16 cellular contexts compared by ENCODE assay signal in the genomic region with DNA sequence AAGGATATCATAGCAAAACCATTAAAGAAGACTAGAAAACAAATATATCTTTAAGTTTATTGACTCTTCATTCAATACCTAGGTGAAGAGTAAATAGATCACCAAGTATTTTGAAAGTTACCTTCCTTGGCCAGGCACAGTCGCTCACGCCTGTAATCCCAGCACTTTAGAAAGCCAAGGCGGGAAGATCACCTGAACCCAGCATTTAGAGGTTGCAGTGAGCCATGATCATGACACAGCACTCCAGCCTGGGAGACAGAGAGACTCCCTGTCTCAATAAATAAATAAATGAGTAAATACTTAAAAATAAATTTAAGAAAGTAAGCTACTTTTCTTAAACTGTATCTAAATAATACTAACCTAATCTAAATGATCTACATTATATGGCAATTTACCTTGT. TPM values are rescaled to one million over a fixed set of nuclear protein-coding genes. Genes with fewer than 3 reads are reported as not detected.
DNase-seq lines count a peak whose midpoint lies in the region; ATAC-seq and TF ChIP-seq lines count a peak whose summit lies in the region.
"Had no signal": no experiment of that assay in that cellular context is flagged by ENCODE, and none has a peak within 500 bp of the region (broad histone marks: within the 10 kb centered on the region; RNA-seq: fewer than 3 reads in every experiment).

No MANE protein-coding gene starts in this region.

- no peak for ATAC-seq in IMR-90 (ENCODE audit: low read depth)
- ATAC-seq in natural killer cell, result no peak
- ATAC-seq: activated CD4-positive, CD25-positive, alpha-beta regulatory T cell treated with anti-CD3 and anti-CD28 coated beads, Interleukin-2, amount 50 U/mL, for 24 hours had no signal

- H2BK20ac ChIP-seq in IMR-90 (ENCODE audit: low read depth, low read length), result no peak overlapping the region

- no CpG with 5 or more reads among the region's 3 CpGs for WGBS in IMR-90 (ENCODE audit: extremely low coverage in 2 of 2, insufficient read length in 1 of 2), 2 experiments
- 83% methylated on average over 3 of the region's 3 CpGs for WGBS in hepatocyte (ENCODE audit: low lambda C conversion rate, missing lambda C conversion rate)

- peaks cover 70% of the 10 kb centered on the region for H3K4me1 Mint-ChIP-seq in CD14-positive monocyte
- H3K4me1 Mint-ChIP-seq in natural killer cell, result peaks cover 18 to 32% of the 10 kb centered on the region in 2 donors
- H3K4me1 Mint-ChIP-seq in CD4-positive, alpha-beta memory T cell, result peaks cover 22 to 42% (median 28%) of the 10 kb centered on the region in 4 donors

- peaks cover 21 to 68% of the 10 kb centered on the region in 2 experiments for H3K79me1 ChIP-seq in IMR-90 (ENCODE audit: low read depth in 1 of 2, low read length in 2 of 2)

- no peak overlapping the region for H3K23ac ChIP-seq in IMR-90 (ENCODE audit: low read depth, low read length)

- TF ChIP-seq CTCF in CD14-positive monocyte (IDR thresholded peaks at IDR 0.05) (no peak), IMR-90 (conservative IDR thresholded peaks at IDR 0.05; ENCODE audit: low read depth, low read length) (no peak), hepatocyte (IDR thresholded peaks at IDR 0.05; ENCODE audit: poor library complexity) (no peak), natural killer cell (IDR thresholded peaks at IDR 0.05) (no peak)

- H3K9ac ChIP-seq in IMR-90 (ENCODE audit: low read depth, low read length) (no peak overlapping the region), rectal smooth muscle tissue (ENCODE audit: low read length) (no peak overlapping the region)
- H3K9ac ChIP-seq: neural progenitor cell had no signal

- H2AK9ac ChIP-seq in IMR-90 (replicated peaks; ENCODE audit: low read depth, low read length, poor library complexity), result no peak overlapping the region

- no TSS peak for BruUV-seq in IMR-90 (replicated peaks; lab: Mats Ljungman, UMichigan)

- 0 out of 2 replicates have a peak overlapping the region, but pooled peaks have one; percentile 46 for H3K14ac ChIP-seq in IMR-90 (replicated peaks; ENCODE audit: low read depth, low read length)

- H2AFZ ChIP-seq in IMR-90 (replicated peaks; ENCODE audit: low read length, poor library complexity) (no peak overlapping the region), hepatocyte (no peak overlapping the region)
- H2AFZ ChIP-seq: neural progenitor cell had no signal

- no peak overlapping the region; the same call in 2 of the 3 replicates for H2BK15ac ChIP-seq in IMR-90 (ENCODE audit: low read depth, low read length)

- no peaks in the 10 kb centered on the region for H3K27me3 ChIP-seq in IMR-90 (ENCODE audit: control insufficient read depth, insufficient read depth, low read length)
- H3K27me3 ChIP-seq in hepatocyte, result no peaks in the 10 kb centered on the region
- H3K27me3 ChIP-seq in rectal smooth muscle tissue (ENCODE audit: control insufficient read depth, insufficient read depth, low read length), result no peaks in the 10 kb centered on the region
- H3K27me3 ChIP-seq in CD4-positive, alpha-beta memory T cell (ENCODE audit: insufficient read depth, low read length), result no peaks in the 10 kb centered on the region
- H3K27me3 ChIP-seq: neural progenitor cell, testis had no signal

- in situ Hi-C loops in IMR-90 (cut with MboI; ENCODE audit: low sequenced_read_pairs), result loop anchor here (10.0 kb wide), 1 partner anchor 268 kb away; the partner anchor contains the start of gene SLC25A15

- H4K20me1 ChIP-seq in IMR-90 (ENCODE audit: insufficient read depth, low read length), result peaks cover 65% of the 10 kb centered on the region
- H4K20me1 ChIP-seq in hepatocyte (ENCODE audit: insufficient read depth, poor library complexity, severe bottlenecking), result peaks cover 67% of the 10 kb centered on the region

- no peaks in the 10 kb centered on the region; the same call in 1 of the 2 replicates for H3K36me3 ChIP-seq in IMR-90 (ENCODE audit: control insufficient read depth, insufficient read depth, low read length)
- no peaks in the 10 kb centered on the region for H3K36me3 ChIP-seq in hepatocyte (replicated peaks; ENCODE audit: insufficient read depth, low read depth)
- H3K36me3 ChIP-seq in rectal smooth muscle tissue (ENCODE audit: control insufficient read depth, insufficient read depth, low read length), result no peaks in the 10 kb centered on the region
- no peaks in the 10 kb centered on the region for H3K36me3 ChIP-seq in CD4-positive, alpha-beta memory T cell (ENCODE audit: insufficient read depth, low read length)
- H3K36me3 ChIP-seq: neural progenitor cell had no signal

- H3K27ac Mint-ChIP-seq in CD14-positive monocyte (peak overlapping the region; percentile 50 to 99 (median 95)), natural killer cell (no peak overlapping the region)
- H3K27ac Mint-ChIP-seq in CD4-positive, alpha-beta memory T cell, result no peak overlapping the region
- H3K27ac Mint-ChIP-seq: brain, H9, neural progenitor cell had no signal

- H3K36me3 Mint-ChIP-seq in CD14-positive monocyte (peaks cover 5 to 15% of the 10 kb centered on the region in 2 donors), natural killer cell (no peaks in the 10 kb centered on the region)
- peaks cover 3 to 6% of the 10 kb centered on the region in 2 donors for H3K36me3 Mint-ChIP-seq in CD4-positive, alpha-beta memory T cell

- dilution Hi-C loops in IMR-90 (cut with HindIII; ENCODE audit: low sequenced_read_pairs, unreplicated experiment), result no loop called here

- H3K27ac ChIP-seq in IMR-90 (ENCODE audit: insufficient read depth, low read length) (peak overlapping the region; percentile 52), hepatocyte (peak overlapping the region; percentile 27), rectal smooth muscle tissue (ENCODE audit: low read depth, low read length) (peak overlapping the region; percentile 36)
- H3K27ac ChIP-seq in CD4-positive, alpha-beta memory T cell (ENCODE audit: low read depth, low read length), result no peak overlapping the region
- H3K27ac ChIP-seq: neural progenitor cell had no signal

- POLR2A ChIA-PET in IMR-90 (lab: Charles Lee; ENCODE audit: unreplicated experiment), result no interaction called here
- POLR2A ChIA-PET in CD4-positive, alpha-beta memory T cell (lab: Charles Lee; ENCODE audit: partially characterized antibody), result interaction anchor here (1.6 to 2.9 kb wide), 2 partner anchors 34 to 71 kb away, joined by 4 to 17 read pairs; partner anchors contain the start of gene ELF1

- no peaks in the 10 kb centered on the region; the same call in 1 of the 2 replicates for H3K9me3 ChIP-seq in IMR-90 (ENCODE audit: control insufficient read depth, insufficient read depth, low read length)
- no peaks in the 10 kb centered on the region for H3K9me3 ChIP-seq in hepatocyte (ENCODE audit: low read depth)
- H3K9me3 ChIP-seq in CD4-positive, alpha-beta memory T cell (ENCODE audit: control insufficient read depth in 1 of 2, low read length in 2 of 2), result no peaks in the 10 kb centered on the region
- H3K9me3 ChIP-seq: testis had no signal

- no peaks in the 10 kb centered on the region for H3K9me2 ChIP-seq in hepatocyte (replicated peaks; ENCODE audit: insufficient read depth)

- intact Hi-C loops in CD14-positive monocyte (cut with micrococcal nuclease) (loop anchor here (5.0 to 10.0 kb wide), 2 partner anchors 35 to 48 kb away; partner anchors contain the start of gene ELF1 (in 1 of the 2)), IMR-90 (cut with micrococcal nuclease) (loop anchor here (5.0 to 10.0 kb wide), 2 partner anchors 65 to 278 kb away; partner anchors contain the start of gene MRPS31), natural killer cell (cut with micrococcal nuclease) (no loop called here)
- intact Hi-C loops in CD4-positive, alpha-beta memory T cell (cut with micrococcal nuclease), result no loop called here

- TF ChIP-seq RAD21 in IMR-90 (IDR thresholded peaks at IDR 0.05; ENCODE audit: low read length), result no peak

- H4K91ac ChIP-seq in IMR-90 (ENCODE audit: insufficient read depth, low read depth, low read length), result no peak overlapping the region

- TF ChIP-seq POLR2A in IMR-90 (IDR thresholded peaks at IDR 0.05; ENCODE audit: low read depth, low read length), result no peak

- H3K4me2 ChIP-seq in IMR-90 (ENCODE audit: low read depth, low read length) (no peak overlapping the region), hepatocyte (no peak overlapping the region)
- H3K4me2 ChIP-seq: neural progenitor cell had no signal

- peak overlapping the region; percentile 34; the same call in 1 of the 2 replicates for H3K4ac ChIP-seq in IMR-90 (ENCODE audit: low read depth, low read length)

- H3K18ac ChIP-seq in IMR-90 (ENCODE audit: low read depth, low read length), result no peak overlapping the region

- DNase-seq in CD14-positive monocyte (ENCODE audit: low spot score) (no peak), IMR-90 (no peak), hepatocyte (ENCODE audit: low spot score) (no peak), natural killer cell (no peak), activated gamma-delta T cell (lab: John Stamatoyannopoulos, UW) (no peak), HPDE6-E6E7 (ENCODE audit: extremely low spot score) (no peak)
- DNase-seq in CD4-positive, alpha-beta memory T cell, result no peak
- DNase-seq: H9, kidney glomerular epithelial cell, NCI-H1436 treated with DMSO at 0.1 percent for 48 hours, NCI-H82, testis had no signal

- H3K4me3 Mint-ChIP-seq in CD14-positive monocyte (no peak overlapping the region), natural killer cell (no peak overlapping the region)
- no peak overlapping the region for H3K4me3 Mint-ChIP-seq in CD4-positive, alpha-beta memory T cell
- H3K4me3 Mint-ChIP-seq: brain, H9, neural progenitor cell had no signal

- H3K4me3 ChIP-seq in IMR-90 (ENCODE audit: insufficient read depth, low read depth, low read length) (no peak overlapping the region), hepatocyte (no peak overlapping the region), rectal smooth muscle tissue (ENCODE audit: low read length) (no peak overlapping the region)
- H3K4me3 ChIP-seq in CD4-positive, alpha-beta memory T cell (ENCODE audit: low read length in 2 of 2), result no peak overlapping the region
- H3K4me3 ChIP-seq: neural progenitor cell, testis had no signal

- H3K56ac ChIP-seq in IMR-90 (ENCODE audit: extremely low read depth, insufficient read depth, low read length), result no peak overlapping the region; the same call in 1 of the 2 replicates

- H2BK120ac ChIP-seq in IMR-90 (ENCODE audit: low read depth, low read length), result no peak overlapping the region

- CTCF ChIA-PET in IMR-90 (lab: Yijun Ruan, JAX), result interaction anchor here (0.6 to 1.5 kb wide), 2 partner anchors 11 to 146 kb away, joined by 3 to 4 read pairs; no protein-coding TSS in a partner anchor
- CTCF ChIA-PET in CD4-positive, alpha-beta memory T cell (lab: Charles Lee; ENCODE audit: partially characterized antibody), result interaction anchor here (0.6 to 5.5 kb wide), 8 partner anchors 9 to 170 kb away, joined by 3 to 48 read pairs (median 14); partner anchors contain the start of genes ELF1 and WBP4

- H4K8ac ChIP-seq in IMR-90 (ENCODE audit: low read depth in 2 of 2, low read length in 2 of 2), result no peak overlapping the region

- H2BK5ac ChIP-seq in IMR-90 (ENCODE audit: low read depth, low read length, poor library complexity, severe bottlenecking), result peak overlapping the region; percentile 20

- H3K9me3 Mint-ChIP-seq in CD14-positive monocyte, result peaks cover 0 to 6% (median 0%) of the 10 kb centered on the region in 7 donors
- H3K9me3 Mint-ChIP-seq in natural killer cell, result no peaks in the 10 kb centered on the region
- peaks cover 0 to 2% (median 0%) of the 10 kb centered on the region in 8 donors for H3K9me3 Mint-ChIP-seq in CD4-positive, alpha-beta memory T cell

- H2AK5ac ChIP-seq in IMR-90 (ENCODE audit: low read depth, low read length), result peak overlapping the region; percentile 64

- H3K4me1 ChIP-seq in IMR-90 (ENCODE audit: control insufficient read depth, insufficient read depth, low read length) (peaks cover 11% of the 10 kb centered on the region; the same call in 1 of the 2 replicates), hepatocyte (ENCODE audit: insufficient read depth) (peaks cover 31% of the 10 kb centered on the region), rectal smooth muscle tissue (ENCODE audit: control insufficient read depth, insufficient read depth, low read length) (peaks cover 11% of the 10 kb centered on the region)
- H3K4me1 ChIP-seq in CD4-positive, alpha-beta memory T cell (ENCODE audit: insufficient read depth, low read length), result peaks cover 19% of the 10 kb centered on the region
- H3K4me1 ChIP-seq: neural progenitor cell had no signal

- peaks cover 99% of the 10 kb centered on the region for H3K79me2 ChIP-seq in hepatocyte

- no peak overlapping the region for H4K5ac ChIP-seq in IMR-90 (ENCODE audit: low read depth, low read length)

- peaks cover 13% of the 10 kb centered on the region for H3K9me1 ChIP-seq in IMR-90 (ENCODE audit: insufficient read depth, low read length)

- H3K27me3 Mint-ChIP-seq in CD14-positive monocyte (ENCODE audit: low read depth in 3 of 3) (peaks cover 0 to 3% (median 3%) of the 10 kb centered on the region in 3 donors), natural killer cell (ENCODE audit: low read depth in 2 of 2) (no peaks in the 10 kb centered on the region)
- H3K27me3 Mint-ChIP-seq in CD4-positive, alpha-beta memory T cell, result no peaks in the 10 kb centered on the region
- H3K27me3 Mint-ChIP-seq: brain had no signal

RNA-seq across cellular contexts. Expression of gene WBP4, which starts 8.9 kb away (rescaled TPM):
- 1 to 10 TPM; 2.8 to 3.8 TPM for polyA plus RNA-seq in CD14-positive monocyte
- 4.3 and 11.4 TPM in 2 replicates for total RNA-seq in IMR-90 (2012; rRNA removed)
- polyA plus RNA-seq in IMR-90 (2012; rRNA removed), result 9.6 and 11.0 TPM in 2 replicates
- 1.1 and 1.7 TPM in 2 replicates for polyA plus RNA-seq in IMR-90 (2012; cell fraction: cytosol; rRNA removed)
- 0.85 and 6.2 TPM in 2 replicates for polyA plus RNA-seq in IMR-90 (2012; cell fraction: nucleus; rRNA removed; ENCODE audit: low replicate concordance)
- total RNA-seq in hepatocyte, result 6.1 and 8.4 TPM in 2 replicates
- 8.4 and 11.3 TPM in 2 replicates for polyA plus RNA-seq in hepatocyte
- 1 to 10 TPM; 4.2 to 6.8 (median 5.1) TPM for total RNA-seq in natural killer cell
- 1 to 10 TPM; 8.4 to 9.1 TPM for total RNA-seq in CD4-positive, alpha-beta memory T cell
- polyA plus RNA-seq in CD4-positive, alpha-beta memory T cell, result 1 to 10 TPM; 1.9 to 4.1 TPM

RNA-seq across cellular contexts. Expression of gene ELF1, which starts 33.3 kb away (rescaled TPM):
- 10 to 100 TPM; 83.3 TPM for polyA plus RNA-seq in CD14-positive monocyte
- 27.6 and 36.9 TPM in 2 replicates for total RNA-seq in IMR-90 (2012; rRNA removed)
- polyA plus RNA-seq in IMR-90 (2012; rRNA removed), result 23.7 and 25.4 TPM in 2 replicates
- 11.7 and 15.9 TPM in 2 replicates for polyA plus RNA-seq in IMR-90 (2012; cell fraction: cytosol; rRNA removed)
- polyA plus RNA-seq in IMR-90 (2012; cell fraction: nucleus; rRNA removed; ENCODE audit: low replicate concordance), result 10.8 and 27.3 TPM in 2 replicates
- 91.1 and 94.6 TPM in 2 replicates for total RNA-seq in hepatocyte
- polyA plus RNA-seq in hepatocyte, result 39.4 and 44.4 TPM in 2 replicates
- total RNA-seq in natural killer cell, result 100 to 1,000 TPM; 174 to 216 (median 193) TPM
- 100 to 1,000 TPM; 188 to 192 TPM for total RNA-seq in CD4-positive, alpha-beta memory T cell
- 100 to 1,000 TPM; 136 to 149 TPM for polyA plus RNA-seq in CD4-positive, alpha-beta memory T cell

Comparison
In these comparisons a context has a peak if more than half of its experiments do, and no peak if none do; other contexts are left out.
1. H3K27ac Mint-ChIP-seq: peak in CD14-positive monocyte (7 of 7); none in natural killer cell (0 of 2) and CD4-positive, alpha-beta memory T cell (0 of 7).
2. intact Hi-C loops: an anchor here in CD14-positive monocyte (5.0 to 10.0 kb wide) and IMR-90 (5.0 to 10.0 kb wide); none called in natural killer cell and CD4-positive, alpha-beta memory T cell.